8 cellular contexts compared by ENCODE assay signal in the genomic region with DNA sequence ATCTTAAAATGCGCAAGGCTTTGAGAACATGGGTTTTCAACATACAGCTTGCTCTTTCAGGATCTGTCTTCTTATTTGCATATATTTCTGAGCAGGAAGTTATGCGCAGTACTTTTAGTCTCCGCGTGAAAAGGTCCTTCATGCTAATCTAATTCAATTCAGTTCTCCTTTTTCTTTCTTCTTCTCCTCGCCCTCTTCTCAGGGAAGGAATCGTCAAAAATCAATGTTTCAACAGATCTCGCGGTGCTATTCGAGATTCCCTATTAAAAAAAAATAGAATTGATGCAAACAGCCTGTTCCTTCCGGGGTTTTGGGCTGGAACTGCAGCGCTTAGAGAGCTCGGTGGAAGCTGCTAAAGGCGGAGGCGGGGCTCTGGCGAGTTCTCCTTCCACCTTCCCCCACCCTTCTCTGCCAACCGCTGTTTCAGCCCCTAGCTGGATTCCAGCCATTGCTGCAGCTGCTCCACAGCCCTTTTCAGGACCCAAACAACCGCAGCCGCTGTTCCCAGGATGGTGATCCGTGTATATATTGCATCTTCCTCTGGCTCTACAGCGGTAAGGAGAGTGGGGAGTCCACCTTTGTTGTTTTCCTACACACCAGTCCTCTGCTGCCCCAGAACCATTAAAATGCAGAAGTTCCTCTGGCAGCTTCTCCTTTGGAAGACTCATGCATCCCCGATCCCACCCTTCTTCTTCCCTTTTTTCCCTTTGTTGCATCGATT. TPM values are rescaled to one million over a fixed set of nuclear protein-coding genes. Genes with fewer than 3 reads are reported as not detected.
DNase-seq lines count a peak whose midpoint lies in the region; ATAC-seq and TF ChIP-seq lines count a peak whose summit lies in the region.

A gene with protein sequence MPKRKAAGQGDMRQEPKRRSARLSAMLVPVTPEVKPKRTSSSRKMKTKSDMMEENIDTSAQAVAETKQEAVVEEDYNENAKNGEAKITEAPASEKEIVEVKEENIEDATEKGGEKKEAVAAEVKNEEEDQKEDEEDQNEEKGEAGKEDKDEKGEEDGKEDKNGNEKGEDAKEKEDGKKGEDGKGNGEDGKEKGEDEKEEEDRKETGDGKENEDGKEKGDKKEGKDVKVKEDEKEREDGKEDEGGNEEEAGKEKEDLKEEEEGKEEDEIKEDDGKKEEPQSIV (minus strand): TSS at position 222 of the 721 bp plus-strand sequence. CDS start 80,364 bp downstream, outside the sequence.
A gene (plus strand): TSS at position 411 of the 721 bp plus-strand sequence. CDS start 99 bp downstream, at position 510.

- H3K4me3 Mint-ChIP-seq in CD4-positive, CD25-positive, alpha-beta regulatory T cell, result peak within 1 kb of the TSS; percentile 93 to 99 (median 98)
- H3K4me3 Mint-ChIP-seq in neural progenitor cell, result peak within 1 kb of the TSS; percentile 95

- H3K4me1 ChIP-seq in CD4-positive, CD25-positive, alpha-beta regulatory T cell (ENCODE audit: control insufficient read depth, insufficient read depth, low read length, poor library complexity, severe bottlenecking), result peaks cover 12% of the 10 kb centered on the region
- H3K4me1 ChIP-seq in neural progenitor cell, result no peaks in the 10 kb centered on the region

- no peaks in the 10 kb centered on the region for H3K9me3 Mint-ChIP-seq in CD4-positive, CD25-positive, alpha-beta regulatory T cell
- H3K9me3 Mint-ChIP-seq in neural progenitor cell, result peaks cover 10% of the 10 kb centered on the region

- peaks cover 24 to 58% (median 37%) of the 10 kb centered on the region in 4 donors for H3K4me1 Mint-ChIP-seq in CD4-positive, CD25-positive, alpha-beta regulatory T cell
- H3K4me1 Mint-ChIP-seq in neural progenitor cell, result peaks cover 3% of the 10 kb centered on the region

- TF ChIP-seq CTCF in neural progenitor cell (IDR thresholded peaks at IDR 0.05), result no peak

- H3F3A ChIP-seq in neural progenitor cell (ENCODE audit: low read depth), result peaks cover 4% of the 10 kb centered on the region

- H3K4me3 ChIP-seq in CD4-positive, CD25-positive, alpha-beta regulatory T cell (ENCODE audit: low read depth, low read length), result peak within 1 kb of the TSS; percentile 96
- peak within 1 kb of the TSS; percentile 63 for H3K4me3 ChIP-seq in neural progenitor cell

- H4K20me1 ChIP-seq in neural progenitor cell (ENCODE audit: low read depth), result no peaks in the 10 kb centered on the region

- peaks cover 47% of the 10 kb centered on the region for H3K79me2 ChIP-seq in neural progenitor cell (ENCODE audit: low read depth)

- no peaks in the 10 kb centered on the region for H3K36me3 ChIP-seq in CD4-positive, CD25-positive, alpha-beta regulatory T cell (ENCODE audit: control insufficient read depth, insufficient read depth, low read length)
- H3K36me3 ChIP-seq in neural progenitor cell, result no peaks in the 10 kb centered on the region

- H3K27ac ChIP-seq in CD4-positive, CD25-positive, alpha-beta regulatory T cell (ENCODE audit: insufficient read depth, low read length, poor library complexity, severe bottlenecking), result peak within 1 kb of the TSS; percentile 81
- H3K27ac ChIP-seq in neural progenitor cell, result peak within 1 kb of the TSS; percentile 77

- peak within 1 kb of the TSS; percentile 69 for H2AFZ ChIP-seq in neural progenitor cell (replicated peaks)

- H3K9me3 ChIP-seq in CD4-positive, CD25-positive, alpha-beta regulatory T cell (ENCODE audit: control insufficient read depth in 2 of 2, low read length in 2 of 2), result no peaks in the 10 kb centered on the region
- H3K9me3 ChIP-seq in neural progenitor cell (ENCODE audit: low read depth), result peaks cover 2% of the 10 kb centered on the region

- H3K9ac ChIP-seq in neural progenitor cell, result peak within 1 kb of the TSS; percentile 68

- no peaks in the 10 kb centered on the region for H3K27me3 ChIP-seq in CD4-positive, CD25-positive, alpha-beta regulatory T cell (ENCODE audit: control insufficient read depth, insufficient read depth, low read length)
- no peaks in the 10 kb centered on the region for H3K27me3 ChIP-seq in neural progenitor cell

- DNase-seq in CD4-positive, CD25-positive, alpha-beta regulatory T cell, result peak; percentile 60 to 85 (median 73)
- DNase-seq in SHP77 (lab: John Stamatoyannopoulos, UW) (peak; percentile 57 to 81), foreskin melanocyte (peak; percentile 74), neural progenitor cell (ENCODE audit: low spot score) (peak; percentile 81), stromal cell of bone marrow (ENCODE audit: low read depth) (peak; percentile 76)
- peak; percentile 41 for DNase-seq in activated gamma-delta T cell treated with anti-CD3 and anti-CD28 coated beads, Interleukin-2, amount 50 U/mL, for 16 hours (ENCODE audit: low read depth)

- H3K27me3 Mint-ChIP-seq in CD4-positive, CD25-positive, alpha-beta regulatory T cell, result no peaks in the 10 kb centered on the region
- H3K27me3 Mint-ChIP-seq in neural progenitor cell (ENCODE audit: insufficient read depth, low read depth), result peaks cover 5% of the 10 kb centered on the region

- peak within 1 kb of the TSS; percentile 92 to 96 (median 96) for H3K27ac Mint-ChIP-seq in CD4-positive, CD25-positive, alpha-beta regulatory T cell
- H3K27ac Mint-ChIP-seq in neural progenitor cell, result peak within 1 kb of the TSS; percentile 99

- peak; percentile 92 to 98 for ATAC-seq in CD4-positive, CD25-positive, alpha-beta regulatory T cell (ENCODE audit: low read depth in 2 of 2)
- ATAC-seq in GM19395 (IDR thresholded peaks at IDR 0.05; ENCODE audit: unreplicated experiment) (peak; percentile 95), HG03558 (IDR thresholded peaks at IDR 0.05; ENCODE audit: extremely low read depth, unreplicated experiment) (peak; percentile 76)

- peak within 1 kb of the TSS; percentile 73 for H3K4me2 ChIP-seq in neural progenitor cell

- peaks cover 7% of the 10 kb centered on the region for H3K36me3 Mint-ChIP-seq in CD4-positive, CD25-positive, alpha-beta regulatory T cell
- H3K36me3 Mint-ChIP-seq in neural progenitor cell, result peaks cover 9% of the 10 kb centered on the region

RNA-seq across cellular contexts. Expression of the first gene that starts in this region (rescaled TPM):
- 0.84 TPM for total RNA-seq in CD4-positive, CD25-positive, alpha-beta regulatory T cell
- 1 to 10 TPM; 1.5 to 2.6 (median 1.9) TPM for polyA plus RNA-seq in CD4-positive, CD25-positive, alpha-beta regulatory T cell
- total RNA-seq in neural progenitor cell (ENCODE audit: low replicate concordance), result 1.9 and 2.3 TPM in 2 replicates

RNA-seq across cellular contexts. Expression of the second gene that starts in this region (rescaled TPM):
- 105 TPM for total RNA-seq in CD4-positive, CD25-positive, alpha-beta regulatory T cell
- 100 to 1,000 TPM; 195 to 231 (median 213) TPM for polyA plus RNA-seq in CD4-positive, CD25-positive, alpha-beta regulatory T cell
- total RNA-seq in neural progenitor cell (ENCODE audit: low replicate concordance), result 79.8 and 127 TPM in 2 replicates

Comparison
In these comparisons a context has a peak if more than half of its experiments do, and no peak if none do; other contexts are left out.
1. Peak in every context shown above with its lines: DNase-seq, ATAC-seq, H3K4me3 ChIP-seq and H3K27ac ChIP-seq.